In genomic region chr2:143110759-143111428, GRCh38 we compare ENCODE assay signal across 8 cellular contexts. TPM values are rescaled to one million over a fixed set of nuclear protein-coding genes. Genes with fewer than 3 reads are reported as not detected.
DNase-seq lines count a peak whose midpoint lies in the region; ATAC-seq and TF ChIP-seq lines count a peak whose summit lies in the region.

No MANE protein-coding gene starts in this region.

- H3K4me1 ChIP-seq in BE2C: no peaks in the 10 kb centered on the region
- no peaks in the 10 kb centered on the region for H3K4me1 ChIP-seq in lung (ENCODE audit: control insufficient read depth in 2 of 2, insufficient read depth in 2 of 2, low read length in 2 of 2)

- WGBS in lung, 2 donors: 20 to 23% methylated on average over 6 of the region's 6 CpGs

- H3K36me3 ChIP-seq in BE2C (no peaks in the 10 kb centered on the region), lung (ENCODE audit: control insufficient read depth in 2 of 2, insufficient read depth in 2 of 2, low read length in 2 of 2) (no peaks in the 10 kb centered on the region)

- peak; percentile 67 for TF ChIP-seq CTCF in BE2C (IDR thresholded peaks at IDR 0.05; ENCODE audit: low read depth, low read length)
- peak; percentile 59 for TF ChIP-seq CTCF in lung (IDR thresholded peaks at IDR 0.05; ENCODE audit: control extremely low read depth, extremely low read depth)

- no peaks in the 10 kb centered on the region for H3K9me3 ChIP-seq in BE2C
- no peaks in the 10 kb centered on the region for H3K9me3 ChIP-seq in lung (ENCODE audit: control insufficient read depth in 2 of 2, insufficient read depth in 1 of 2, low read length in 1 of 2)

- H3K27ac ChIP-seq in lung (ENCODE audit: low read depth in 1 of 2, low read length in 1 of 2): no peak overlapping the region

- DNase-seq in BE2C: peak; percentile 47
- peak; percentile 25 for DNase-seq in NCI-H345 treated with DMSO at 0.1 percent for 48 hours (lab: John Stamatoyannopoulos, UW; ENCODE audit: unreplicated experiment)
- DNase-seq in activated CD4-positive, alpha-beta T cell treated with anti-CD3 and anti-CD28 coated beads for 24 hours (ENCODE audit: low read depth in 2 of 2): peak; percentile 43 to 47
- peak; percentile 66 for DNase-seq in dedifferentiated amniotic fluid mesenchymal stem cell (ENCODE audit: extremely low spot score)
- peak; percentile 64 for DNase-seq in lung (ENCODE audit: low spot score)
- peak; percentile 31 to 34 for DNase-seq in stimulated activated CD8-positive, alpha-beta memory T cell treated with anti-CD3 and anti-CD28 coated beads, Interleukin-2, amount 100 ng/mL, for 1 hour (ENCODE audit: low read depth in 2 of 2)

- ATAC-seq in GM18870 (IDR thresholded peaks at IDR 0.05; ENCODE audit: unreplicated experiment) (peak; percentile 88), HG03108 (IDR thresholded peaks at IDR 0.05; ENCODE audit: unreplicated experiment) (peak; percentile 67), lung (ENCODE audit: insufficient read depth, low FRiP score) (peak; percentile 72)

- H3K27me3 ChIP-seq in BE2C (no peaks in the 10 kb centered on the region), lung (ENCODE audit: control insufficient read depth, insufficient read depth) (no peaks in the 10 kb centered on the region)

- no peak overlapping the region for H3K4me3 ChIP-seq in BE2C (ENCODE audit: low read depth, low read length)
- H3K4me3 ChIP-seq in lung: no peak overlapping the region

RNA-seq across cellular contexts. Expression of gene ARHGAP15, which starts 18.3 kb away (rescaled TPM):
- 1.9 TPM for polyA plus RNA-seq in BE2C (2012; ENCODE audit: insufficient read depth, insufficient read length, low read depth)
- 10 to 100 TPM; 13.0 to 74.3 TPM for total RNA-seq in lung
- 10 to 100 TPM in 1 of 2 donors, 1 to 10 TPM in 1; 5.9 to 13.4 TPM for polyA plus RNA-seq in lung
